ENCODE assay signal across 11 cellular contexts in genomic region chr5:40409600-40409999, GRCh38.
DNase-seq lines count a peak whose midpoint lies in the region; ATAC-seq and TF ChIP-seq lines count a peak whose summit lies in the region.
"Had no signal": no experiment of that assay in that cellular context is flagged by ENCODE, and none has a peak within 500 bp of the region (broad histone marks: within the 10 kb centered on the region; RNA-seq: fewer than 3 reads in every experiment).

No MANE protein-coding gene starts in this region.

- H3K4me3 ChIP-seq in BLaER1, result peak overlapping the region; percentile 38
- H3K4me3 ChIP-seq in NB4 (ENCODE audit: low read depth, low read length), result peak overlapping the region; percentile 49
- no peak overlapping the region for H3K4me3 ChIP-seq in WERI-Rb-1 (ENCODE audit: low read depth, low read length)
- no peak overlapping the region for H3K4me3 ChIP-seq in neural progenitor cell
- H3K4me3 ChIP-seq in prostate gland, result no peak overlapping the region
- H3K4me3 ChIP-seq: gastrocnemius medialis had no signal

- H3K9ac ChIP-seq in BLaER1, result no peak overlapping the region; the same call in 1 of the 2 replicates
- no peak overlapping the region for H3K9ac ChIP-seq in neural progenitor cell

- H3K9me3 ChIP-seq in BLaER1 (peaks cover 19% of the 10 kb centered on the region), WERI-Rb-1 (ENCODE audit: severe bottlenecking) (no peaks in the 10 kb centered on the region), neural progenitor cell (ENCODE audit: low read depth) (no peaks in the 10 kb centered on the region), prostate gland (no peaks in the 10 kb centered on the region)
- H3K9me3 ChIP-seq: gastrocnemius medialis had no signal

- DNase-seq in NB4 (ENCODE audit: low read depth) (peak; percentile 96), medulla oblongata (ENCODE audit: extremely low spot score) (peak; percentile 45), WERI-Rb-1 (no peak), HuH-7 (ENCODE audit: low spot score) (no peak), neural progenitor cell (ENCODE audit: low spot score) (no peak), prostate gland (ENCODE audit: low spot score) (no peak)
- no peak for DNase-seq in activated T-cell treated with anti-CD3 and anti-CD28 coated beads, Interleukin-2, amount 50 U/mL, for 4 hours
- DNase-seq: GOT3, NCI-H2227 treated with DMSO at 0.1 percent for 48 hours had no signal

- no peak overlapping the region for H2AFZ ChIP-seq in neural progenitor cell (replicated peaks)

- H3K27me3 Mint-ChIP-seq in activated T-cell treated with anti-CD3 and anti-CD28 coated beads, Interleukin-2, amount 50 U/mL, for 4 hours (ENCODE audit: low read depth), result no peaks in the 10 kb centered on the region
- no peaks in the 10 kb centered on the region for H3K27me3 Mint-ChIP-seq in neural progenitor cell (ENCODE audit: insufficient read depth, low read depth)

- no peaks in the 10 kb centered on the region for H3K27me3 ChIP-seq in BLaER1
- no peaks in the 10 kb centered on the region for H3K27me3 ChIP-seq in WERI-Rb-1 (ENCODE audit: insufficient read depth, low read depth, severe bottlenecking)
- no peaks in the 10 kb centered on the region for H3K27me3 ChIP-seq in neural progenitor cell
- H3K27me3 ChIP-seq in prostate gland (replicated peaks; ENCODE audit: insufficient read depth), result no peaks in the 10 kb centered on the region
- H3K27me3 ChIP-seq: gastrocnemius medialis had no signal

- H3K4me1 ChIP-seq in BLaER1, result peaks cover 68% of the 10 kb centered on the region
- no peaks in the 10 kb centered on the region for H3K4me1 ChIP-seq in neural progenitor cell
- no peaks in the 10 kb centered on the region for H3K4me1 ChIP-seq in prostate gland (replicated peaks)

- H3K4me2 ChIP-seq in BLaER1 (peak overlapping the region; percentile 85), neural progenitor cell (no peak overlapping the region)

- peak overlapping the region; percentile 75 for H3K27ac ChIP-seq in BLaER1
- H3K27ac ChIP-seq in WERI-Rb-1, result no peak overlapping the region
- H3K27ac ChIP-seq in neural progenitor cell, result no peak overlapping the region
- no peak overlapping the region for H3K27ac ChIP-seq in prostate gland

- H3K36me3 Mint-ChIP-seq in activated T-cell treated with anti-CD3 and anti-CD28 coated beads, Interleukin-2, amount 50 U/mL, for 4 hours (ENCODE audit: insufficient read depth), result no peaks in the 10 kb centered on the region
- no peaks in the 10 kb centered on the region for H3K36me3 Mint-ChIP-seq in neural progenitor cell

- H4K20me1 ChIP-seq in BLaER1, result no peaks in the 10 kb centered on the region
- H4K20me1 ChIP-seq in neural progenitor cell (ENCODE audit: low read depth), result no peaks in the 10 kb centered on the region

- no peak for ATAC-seq in activated T-cell treated with anti-CD3 and anti-CD28 coated beads, Interleukin-2, amount 50 U/mL, for 4 hours

- H3K4me1 Mint-ChIP-seq in activated T-cell treated with anti-CD3 and anti-CD28 coated beads, Interleukin-2, amount 50 U/mL, for 4 hours (ENCODE audit: low read depth), result peaks cover 73% of the 10 kb centered on the region
- H3K4me1 Mint-ChIP-seq in neural progenitor cell, result no peaks in the 10 kb centered on the region

- H3K27ac Mint-ChIP-seq in neural progenitor cell, result no peak overlapping the region

- no peaks in the 10 kb centered on the region for H3K9me3 Mint-ChIP-seq in activated T-cell treated with anti-CD3 and anti-CD28 coated beads, Interleukin-2, amount 50 U/mL, for 4 hours
- H3K9me3 Mint-ChIP-seq in neural progenitor cell, result no peaks in the 10 kb centered on the region

- H3K79me2 ChIP-seq in neural progenitor cell (ENCODE audit: low read depth), result no peaks in the 10 kb centered on the region

- H3F3A ChIP-seq in neural progenitor cell (ENCODE audit: low read depth), result no peaks in the 10 kb centered on the region

- 74% methylated on average over 4 of the region's 4 CpGs for WGBS in prostate gland

- intact Hi-C loops in prostate gland (cut with DNase I), result no loop called here

- H3K4me3 Mint-ChIP-seq in activated T-cell treated with anti-CD3 and anti-CD28 coated beads, Interleukin-2, amount 50 U/mL, for 4 hours, result peak overlapping the region; percentile 62
- no peak overlapping the region for H3K4me3 Mint-ChIP-seq in neural progenitor cell

- no peaks in the 10 kb centered on the region for H3K36me3 ChIP-seq in BLaER1
- no peaks in the 10 kb centered on the region for H3K36me3 ChIP-seq in WERI-Rb-1
- no peaks in the 10 kb centered on the region for H3K36me3 ChIP-seq in neural progenitor cell
- no peaks in the 10 kb centered on the region for H3K36me3 ChIP-seq in prostate gland
- H3K36me3 ChIP-seq: gastrocnemius medialis had no signal

- TF ChIP-seq POLR2A in NB4 (IDR thresholded peaks at IDR 0.05; ENCODE audit: extremely low read depth, insufficient read length), result peak; percentile 39
- no peak for TF ChIP-seq POLR2A in prostate gland (IDR thresholded peaks at IDR 0.05)

- no peak for TF ChIP-seq CTCF in NB4 (IDR thresholded peaks at IDR 0.05; ENCODE audit: low read depth, low read length)
- no peak for TF ChIP-seq CTCF in WERI-Rb-1 (IDR thresholded peaks at IDR 0.05; ENCODE audit: low read depth, low read length)
- no peak for TF ChIP-seq CTCF in neural progenitor cell (IDR thresholded peaks at IDR 0.05)
- TF ChIP-seq CTCF in prostate gland (IDR thresholded peaks at IDR 0.05), result no peak

Comparison
In these comparisons a context has a peak if more than half of its experiments do, and no peak if none do; other contexts are left out.
1. H3K4me3 ChIP-seq: peak in BLaER1 (single experiment) and NB4 (single experiment); none in WERI-Rb-1 (single experiment), neural progenitor cell (single experiment) and prostate gland (0 of 2).
2. DNase-seq: peak in NB4 (single experiment) and medulla oblongata (single experiment); none in activated T-cell treated with anti-CD3 and anti-CD28 coated beads, Interleukin-2, amount 50 U/mL, for 4 hours (single experiment), WERI-Rb-1 (single experiment), HuH-7 (single experiment), neural progenitor cell (single experiment) and prostate gland (single experiment).